14 cellular contexts compared by ENCODE assay signal in the genomic region with DNA sequence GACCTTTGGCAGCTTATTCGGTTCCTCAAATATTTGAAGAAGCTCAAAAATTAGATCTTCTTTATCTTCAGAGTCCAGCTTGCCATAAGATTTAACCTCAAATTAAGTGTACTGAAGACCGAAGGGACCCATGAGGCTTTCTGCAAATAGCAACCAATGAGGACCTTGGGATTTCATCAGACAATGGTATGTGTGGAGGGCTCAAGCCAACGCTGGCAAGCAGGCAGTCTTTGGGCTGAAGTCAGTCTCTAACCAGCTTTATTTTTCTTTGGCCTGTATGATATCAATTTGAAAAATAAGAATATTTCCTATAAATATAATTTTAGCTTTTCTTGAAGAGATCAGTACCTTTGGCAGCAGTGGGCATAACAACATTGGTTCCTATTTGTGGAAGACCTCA.
DNase-seq lines count a peak whose midpoint lies in the region; ATAC-seq and TF ChIP-seq lines count a peak whose summit lies in the region.
"Had no signal": no experiment of that assay in that cellular context is flagged by ENCODE, and none has a peak within 500 bp of the region (broad histone marks: within the 10 kb centered on the region; RNA-seq: fewer than 3 reads in every experiment).

No MANE protein-coding gene starts in this region.

- H3K4me1 ChIP-seq in left ventricle myocardium inferior (no peaks in the 10 kb centered on the region), subcutaneous abdominal adipose tissue (ENCODE audit: control insufficient read depth in 5 of 5, insufficient read depth in 5 of 5, low read length in 5 of 5) (peaks cover 0 to 57% (median 29%) of the 10 kb centered on the region in 5 donors), stomach (no peaks in the 10 kb centered on the region)
- H3K4me1 ChIP-seq: BLaER1, Caco-2 had no signal

- intact Hi-C loops in Right ventricle myocardium superior (cut with DNase I) = no loop called here
- intact Hi-C loops in left ventricle myocardium inferior (cut with micrococcal nuclease) = no loop called here
- intact Hi-C loops in stomach (cut with DNase I; ENCODE audit: low total_unique reads) = no loop called here

- no peak overlapping the region for H3K4me3 ChIP-seq in left ventricle myocardium inferior
- no peak overlapping the region for H3K4me3 ChIP-seq in cardiac fibroblast (replicated peaks in 1 of 2; ENCODE audit: low read depth in 2 of 2, low read length in 2 of 2)
- H3K4me3 ChIP-seq in subcutaneous abdominal adipose tissue (ENCODE audit: low read depth in 1 of 5, low read length in 5 of 5) = no peak overlapping the region
- H3K4me3 ChIP-seq in stomach = no peak overlapping the region
- H3K4me3 ChIP-seq: BLaER1 had no signal

- ATAC-seq in Right ventricle myocardium superior (ENCODE audit: poor library complexity) = no peak
- ATAC-seq: HCT116 had no signal

- WGBS in stomach, 5 donors = 87 to 92% (median 92%) methylated on average over 3 of the region's 3 CpGs

- TF ChIP-seq CTCF in left ventricle myocardium inferior (IDR thresholded peaks at IDR 0.05; ENCODE audit: borderline replicate concordance) (no peak), cardiac fibroblast (IDR thresholded peaks at IDR 0.05; ENCODE audit: low read depth, low read length) (no peak), stomach (IDR thresholded peaks at IDR 0.05) (no peak)

- H3K27me3 ChIP-seq in left ventricle myocardium inferior (ENCODE audit: low read depth) (no peaks in the 10 kb centered on the region), subcutaneous abdominal adipose tissue (ENCODE audit: control insufficient read depth in 5 of 5, insufficient read depth in 4 of 5, low read length in 5 of 5) (no peaks in the 10 kb centered on the region), stomach (no peaks in the 10 kb centered on the region)
- H3K27me3 ChIP-seq: BLaER1 had no signal

- H3K36me3 ChIP-seq in left ventricle myocardium inferior (no peaks in the 10 kb centered on the region), subcutaneous abdominal adipose tissue (ENCODE audit: control insufficient read depth in 5 of 5, insufficient read depth in 5 of 5, low read length in 5 of 5) (no peaks in the 10 kb centered on the region), stomach (no peaks in the 10 kb centered on the region)
- H3K36me3 ChIP-seq: BLaER1 had no signal

- H3K9ac ChIP-seq in subcutaneous abdominal adipose tissue (ENCODE audit: low read length in 5 of 5) = no peak overlapping the region
- H3K9ac ChIP-seq: BLaER1 had no signal

- no peak overlapping the region for H3K27ac ChIP-seq in left ventricle myocardium inferior (replicated peaks)
- H3K27ac ChIP-seq in subcutaneous abdominal adipose tissue (ENCODE audit: low read depth, low read length) = peak overlapping the region; percentile 91
- H3K27ac ChIP-seq in stomach = no peak overlapping the region
- H3K27ac ChIP-seq: 22Rv1, BLaER1, HL-60 had no signal

- no peak for TF ChIP-seq POLR2A in stomach (IDR thresholded peaks at IDR 0.05)

- DNase-seq in Right ventricle myocardium superior = peak; percentile 45
- no peak for DNase-seq in left ventricle myocardium inferior
- DNase-seq in cardiac fibroblast (ENCODE audit: low read depth in 2 of 2) = peak; percentile 2 to 7
- no peak for DNase-seq in stomach
- no peak for DNase-seq in NOMO-1 treated with dmso at 0.1 percent for 144 hours (lab: John Stamatoyannopoulos, UW; ENCODE audit: unreplicated experiment)
- no peak for DNase-seq in NCI-H187 (lab: John Stamatoyannopoulos, UW)
- DNase-seq: Caco-2; CD8-positive, alpha-beta memory T cell; GF-D8 had no signal

- no peaks in the 10 kb centered on the region for H3K9me3 ChIP-seq in left ventricle myocardium inferior (replicated peaks)
- H3K9me3 ChIP-seq in subcutaneous abdominal adipose tissue (ENCODE audit: control insufficient read depth in 5 of 5, low read length in 5 of 5) = no peaks in the 10 kb centered on the region
- H3K9me3 ChIP-seq in stomach = peaks cover 0 to 5% (median 0%) of the 10 kb centered on the region in 4 donors
- H3K9me3 ChIP-seq: BLaER1, Caco-2 had no signal

- no peak for TF ChIP-seq EP300 in stomach (IDR thresholded peaks at IDR 0.05)

Comparison
In these comparisons a context has a peak if more than half of its experiments do, and no peak if none do; other contexts are left out.
1. DNase-seq: peak in Right ventricle myocardium superior (single experiment) and cardiac fibroblast (2 of 2); none in left ventricle myocardium inferior (single experiment), stomach (single experiment), NOMO-1 treated with dmso at 0.1 percent for 144 hours (single experiment) and NCI-H187 (0 of 2).